Comparison of ENCODE assay signal across 39 cellular contexts in genomic region chr2:37192551-37192950, GRCh38. TPM values are rescaled to one million over a fixed set of nuclear protein-coding genes. Genes with fewer than 3 reads are reported as not detected.
"Had no signal": no experiment of that assay in that cellular context is flagged by ENCODE, and none has a peak within 500 bp of the region (broad histone marks: within the 10 kb centered on the region; RNA-seq: fewer than 3 reads in every experiment).

No MANE protein-coding gene starts in this region.

- H3K4me3 ChIP-seq: ascending aorta, cardiac muscle cell, PC-9 had no signal

- H3K27ac ChIP-seq: ascending aorta, cardiac muscle cell, PC-9, RWPE1, VCaP had no signal

- H3K9me3 Mint-ChIP-seq: activated CD4-positive, alpha-beta memory T cell treated with anti-CD3 and anti-CD28 coated beads, Interleukin-2, amount 10 ng/mL, durations not matched to agents 7 days and 5 days; activated naive CD8-positive, alpha-beta T cell treated with anti-CD3 and anti-CD28 coated beads, Interleukin-2, amount 10 ng/mL, durations not matched to agents 7 days and 5 days; activated T-cell treated with anti-CD3 and anti-CD28 coated beads, Interleukin-2, amount 50 U/mL, for 72 hours; activated T-helper 17 cell treated with anti-CD3 and anti-CD28 coated beads, Interleukin-2, amount 50 U/mL, for 72 hours; central memory CD8-positive, alpha-beta T cell had no signal

- H2AFZ ChIP-seq: PC-9 had no signal

- H3K9me3 ChIP-seq: ascending aorta had no signal

- FAIRE-seq: RCC 7860 had no signal

- H3K27ac Mint-ChIP-seq: activated CD4-positive, alpha-beta memory T cell treated with anti-CD3 and anti-CD28 coated beads, Interleukin-2, amount 10 ng/mL, durations not matched to agents 7 days and 5 days; activated naive CD8-positive, alpha-beta T cell treated with anti-CD3 and anti-CD28 coated beads, Interleukin-2, amount 10 ng/mL, durations not matched to agents 7 days and 5 days; activated T-cell treated with anti-CD3 and anti-CD28 coated beads, Interleukin-2, amount 50 U/mL, for 72 hours; activated T-helper 17 cell treated with anti-CD3 and anti-CD28 coated beads, Interleukin-2, amount 50 U/mL, for 72 hours had no signal

- ATAC-seq: activated T-cell treated with anti-CD3 and anti-CD28 coated beads, Interleukin-2, amount 50 U/mL, for 72 hours; activated T-helper 17 cell treated with anti-CD3 and anti-CD28 coated beads, Interleukin-2, amount 50 U/mL, for 72 hours; Right ventricle myocardium inferior had no signal

- H3K27me3 ChIP-seq: ascending aorta, cardiac muscle cell had no signal

- H3K4me2 ChIP-seq: PC-9 had no signal

- H3K4me3 Mint-ChIP-seq: activated CD4-positive, alpha-beta memory T cell treated with anti-CD3 and anti-CD28 coated beads, Interleukin-2, amount 10 ng/mL, durations not matched to agents 7 days and 5 days; activated naive CD8-positive, alpha-beta T cell treated with anti-CD3 and anti-CD28 coated beads, Interleukin-2, amount 10 ng/mL, durations not matched to agents 7 days and 5 days; activated T-cell treated with anti-CD3 and anti-CD28 coated beads, Interleukin-2, amount 50 U/mL, for 72 hours; activated T-helper 17 cell treated with anti-CD3 and anti-CD28 coated beads, Interleukin-2, amount 50 U/mL, for 72 hours; central memory CD8-positive, alpha-beta T cell had no signal

- H3K27me3 Mint-ChIP-seq: central memory CD8-positive, alpha-beta T cell had no signal

- DNase-seq: activated CD4-positive, alpha-beta memory T cell treated with anti-CD3 and anti-CD28 coated beads, Interleukin-2, amount 10 ng/mL, durations not matched to agents 7 days and 5 days; activated CD4-positive, alpha-beta T cell treated with anti-CD3 and anti-CD28 coated beads for 1 hour; activated CD4-positive, alpha-beta T cell treated with anti-CD3 and anti-CD28 coated beads for 48 hours; activated CD4-positive, CD25-positive, alpha-beta regulatory T cell; activated effector memory CD4-positive, alpha-beta T cell treated with anti-CD3 and anti-CD28 coated beads, Interleukin-2, amount 50 U/mL, for 16 hours; activated naive CD4-positive, alpha-beta T cell; activated naive CD4-positive, alpha-beta T cell treated with anti-CD3 and anti-CD28 coated beads, Interleukin-2, amount 50 U/mL, for 16 hours; activated naive CD8-positive, alpha-beta T cell treated with anti-CD3 and anti-CD28 coated beads, Interleukin-2, amount 10 ng/mL, durations not matched to agents 7 days and 5 days; activated T-cell treated with anti-CD3 and anti-CD28 coated beads, Interleukin-2, amount 50 U/mL, for 1 hour; activated T-cell treated with anti-CD3 and anti-CD28 coated beads, Interleukin-2, amount 50 U/mL, for 72 hours; amygdala; NCI-H1092 treated with DMSO at 0.1 percent for 48 hours; NCI-H1417; NCI-H146; NCI-H187; NCI-H2029 treated with DMSO at 0.1 percent for 48 hours; NCI-H2107; NCI-H2171 treated with DMSO at 0.1 percent for 48 hours; NCI-H2227 treated with DMSO at 0.1 percent for 48 hours; NCI-H446; NCI-H510A treated with DMSO at 0.1 percent for 48 hours; NCI-H526 treated with DMSO at 0.1 percent for 48 hours; NK-92 treated with Interleukin-12 subunit alpha and Interleukin-12 subunit beta, amount 100 ng/mL, for 24 hours; PC-9; SW 1271; T-helper 1 cell; T-helper 2 cell; T-helper 9 cell had no signal

- H3K36me3 ChIP-seq: ascending aorta, cardiac muscle cell had no signal

RNA-seq across cellular contexts. Expression of gene SULT6B1, which starts 4.1 kb away (rescaled TPM):
- total RNA-seq: activated CD4-positive, alpha-beta memory T cell treated with anti-CD3 and anti-CD28 coated beads, Interleukin-2, amount 10 ng/mL, durations not matched to agents 7 days and 5 days; activated CD8-positive, alpha-beta memory T cell treated with anti-CD3 and anti-CD28 coated beads for 36 hours; activated naive CD8-positive, alpha-beta T cell treated with anti-CD3 and anti-CD28 coated beads, Interleukin-2, amount 10 ng/mL, durations not matched to agents 7 days and 5 days; activated T-cell treated with anti-CD3 and anti-CD28 coated beads, Interleukin-2, amount 50 U/mL, for 72 hours; activated T-helper 17 cell treated with anti-CD3 and anti-CD28 coated beads, Interleukin-2, amount 50 U/mL, for 72 hours; ascending aorta; cardiac muscle cell; M059J; PC-9; Right ventricle myocardium inferior had no signal
- polyA plus RNA-seq: adipose tissue, cardiac muscle cell had no signal
